ENCODE assay signal across 27 cellular contexts in the genomic region with DNA sequence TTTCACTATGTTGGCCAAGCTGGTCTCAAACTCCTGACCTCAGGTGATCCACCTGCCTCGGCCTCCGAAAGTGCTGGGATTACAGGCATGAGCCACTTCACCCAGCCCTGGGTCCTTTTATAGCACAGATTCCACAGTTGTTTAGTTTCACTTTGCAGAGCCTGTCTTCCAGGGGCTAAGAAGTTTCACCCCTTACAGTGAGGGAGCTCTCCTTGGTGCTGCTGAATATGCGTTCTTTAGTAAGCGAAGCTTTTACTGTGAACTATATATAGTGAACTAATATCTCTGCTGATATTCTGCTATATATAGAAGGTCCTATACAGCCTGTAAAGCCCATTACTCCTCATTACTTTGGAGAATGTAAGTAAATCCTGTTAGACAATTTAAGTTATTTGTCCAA. TPM values are rescaled to one million over a fixed set of nuclear protein-coding genes. Genes with fewer than 3 reads are reported as not detected.
"Had no signal": no experiment of that assay in that cellular context is flagged by ENCODE, and none has a peak within 500 bp of the region (broad histone marks: within the 10 kb centered on the region; RNA-seq: fewer than 3 reads in every experiment).

No MANE protein-coding gene starts in this region.

- H3K27ac Mint-ChIP-seq: activated naive CD8-positive, alpha-beta T cell; activated T-helper 2 cell treated with anti-CD3 and anti-CD28 coated beads, Interferon-gamma antibody, Interleukin-2, Interleukin-4, amounts not matched to agents 10 μg/mL and 5 μg/mL and 100 μg/mL, durations not matched to agents 14 hours and 24 hours and 36 hours; natural killer cell treated with Interleukin-12 subunit alpha and Interleukin-12 subunit beta and Interleukin-15 and Interleukin-18, amount 100 ng/mL, for 72 hours; stimulated activated naive CD8-positive, alpha-beta T cell treated with anti-CD3 and anti-CD28 coated beads, Interleukin-15, Interleukin-2, amounts not matched to agents 100 ng/mL and 50 ng/mL, for 24 hours had no signal

- H3K36me3 ChIP-seq: adrenal gland, left ventricle myocardium inferior, prostate gland, thyroid gland, upper lobe of right lung had no signal

- H3K27me3 ChIP-seq: hepatocyte, thyroid gland, upper lobe of right lung had no signal

- ATAC-seq: activated T-cell treated with anti-CD3 and anti-CD28 coated beads, Interleukin-2, amount 50 U/mL, for 4 hours; esophagus mucosa; natural killer cell treated with Interleukin-12 subunit alpha and Interleukin-12 subunit beta and Interleukin-15 and Interleukin-18, amount 100 ng/mL, for 72 hours; upper lobe of right lung had no signal

- H3K4me2 ChIP-seq: hepatocyte had no signal

- H3K4me3 Mint-ChIP-seq: activated naive CD8-positive, alpha-beta T cell; activated T-cell treated with anti-CD3 and anti-CD28 coated beads, Interleukin-2, amount 50 U/mL, for 4 hours; natural killer cell treated with Interleukin-12 subunit alpha and Interleukin-12 subunit beta and Interleukin-15 and Interleukin-18, amount 100 ng/mL, for 72 hours; stimulated activated naive CD8-positive, alpha-beta T cell treated with anti-CD3 and anti-CD28 coated beads, Interleukin-15, Interleukin-2, amounts not matched to agents 100 ng/mL and 50 ng/mL, for 24 hours had no signal

- H3K4me3 ChIP-seq: adrenal gland, hepatocyte, left ventricle myocardium inferior, prostate gland, thyroid gland, upper lobe of right lung had no signal

- DNase-seq: activated CD8-positive, alpha-beta memory T cell treated with anti-CD3 and anti-CD28 coated beads, Interleukin-2, amount 50 U/mL, for 48 hours; activated naive CD4-positive, alpha-beta T cell; activated T-cell treated with anti-CD3 and anti-CD28 coated beads, Interleukin-2, amount 50 U/mL, for 4 hours; adrenal gland; central memory CD4-positive, alpha-beta T cell; dermis blood vessel endothelial cell; effector CD8-positive, alpha-beta T cell; glutamatergic neuron; kidney glomerular epithelial cell; left ventricle myocardium inferior; midbrain; stimulated activated CD4-positive, alpha-beta T cell treated with anti-CD3 and anti-CD28 coated beads, Interleukin-12 subunit alpha, Interleukin-12 subunit beta, amount 100 ng/mL, for 4 hours; stimulated activated CD4-positive, alpha-beta T cell treated with anti-CD3 and anti-CD28 coated beads, Interleukin-4, amount 100 ng/mL, for 4 hours; substantia nigra; thyroid gland; upper lobe of right lung had no signal

- H3K79me2 ChIP-seq: hepatocyte had no signal

- H3K36me3 Mint-ChIP-seq: activated naive CD8-positive, alpha-beta T cell had no signal

- H3K27ac ChIP-seq: adrenal gland, hepatocyte, left ventricle myocardium inferior, prostate gland, thyroid gland, upper lobe of right lung had no signal

- H2AFZ ChIP-seq: hepatocyte had no signal

- H3K4me1 ChIP-seq: adrenal gland, left ventricle myocardium inferior, prostate gland, thyroid gland, upper lobe of right lung had no signal

- H3K9me3 Mint-ChIP-seq: activated T-cell treated with anti-CD3 and anti-CD28 coated beads, Interleukin-2, amount 50 U/mL, for 4 hours; activated T-helper 2 cell treated with anti-CD3 and anti-CD28 coated beads, Interferon-gamma antibody, Interleukin-2, Interleukin-4, amounts not matched to agents 10 μg/mL and 5 μg/mL and 100 μg/mL, durations not matched to agents 14 hours and 24 hours and 36 hours; natural killer cell treated with Interleukin-12 subunit alpha and Interleukin-12 subunit beta and Interleukin-15 and Interleukin-18, amount 100 ng/mL, for 72 hours; stimulated activated naive CD8-positive, alpha-beta T cell treated with anti-CD3 and anti-CD28 coated beads, Interleukin-15, Interleukin-2, amounts not matched to agents 100 ng/mL and 50 ng/mL, for 24 hours had no signal

RNA-seq across cellular contexts. Expression of a gene that starts 4.2 kb away (rescaled TPM):
- total RNA-seq: activated CD8-positive, alpha-beta memory T cell treated with anti-CD3 and anti-CD28 coated beads for 36 hours; activated T-cell treated with anti-CD3 and anti-CD28 coated beads, Interleukin-2, amount 50 U/mL, for 4 hours; activated T-helper 2 cell treated with anti-CD3 and anti-CD28 coated beads, Interferon-gamma antibody, Interleukin-2, Interleukin-4, amounts not matched to agents 10 μg/mL and 5 μg/mL and 100 μg/mL, durations not matched to agents 14 hours and 24 hours and 36 hours; astrocyte; dermis blood vessel endothelial cell; esophagus mucosa; hepatocyte; left ventricle myocardium inferior; lung microvascular endothelial cell; natural killer cell treated with Interleukin-12 subunit alpha and Interleukin-12 subunit beta and Interleukin-15 and Interleukin-18, amount 100 ng/mL, for 72 hours; osteocyte; upper lobe of right lung had no signal
- polyA plus RNA-seq: hepatocyte had no signal

RNA-seq across cellular contexts. Expression of a gene that starts 12.6 kb away (rescaled TPM):
- total RNA-seq: activated CD8-positive, alpha-beta memory T cell treated with anti-CD3 and anti-CD28 coated beads for 36 hours; activated T-cell treated with anti-CD3 and anti-CD28 coated beads, Interleukin-2, amount 50 U/mL, for 4 hours; activated T-helper 2 cell treated with anti-CD3 and anti-CD28 coated beads, Interferon-gamma antibody, Interleukin-2, Interleukin-4, amounts not matched to agents 10 μg/mL and 5 μg/mL and 100 μg/mL, durations not matched to agents 14 hours and 24 hours and 36 hours; dermis blood vessel endothelial cell; esophagus mucosa; lung microvascular endothelial cell; natural killer cell treated with Interleukin-12 subunit alpha and Interleukin-12 subunit beta and Interleukin-15 and Interleukin-18, amount 100 ng/mL, for 72 hours; osteocyte had no signal

RNA-seq across cellular contexts. Expression of a gene that starts 17.7 kb away (rescaled TPM):
- total RNA-seq: lung microvascular endothelial cell, osteocyte had no signal
